ENCODE assay signal across 1 cellular context in genomic region chr17:18084256-18084655, GRCh38.
TF ChIP-seq lines count a peak whose summit lies in the region.

No MANE protein-coding gene starts in this region.

TF ChIP-seq in HepG2, 621 proteins besides CTCF, POLR2A, EP300 and RAD21:
- TF ChIP-seq GMEB1 (CRISPR knock-in tag; IDR thresholded peaks at IDR 0.05; ENCODE audit: borderline replicate concordance) (no peak), ZBTB4 (CRISPR knock-in tag; IDR thresholded peaks at IDR 0.05; ENCODE audit: borderline replicate concordance) (no peak), BHLHE40 (IDR thresholded peaks at IDR 0.05; ENCODE audit: low read length) (peak; percentile 29; the same call in 1 of the 2 replicates), ZNF232 (CRISPR knock-in tag; IDR thresholded peaks at IDR 0.05; ENCODE audit: borderline replicate concordance) (no peak), GABPB1 (CRISPR knock-in tag; IDR thresholded peaks at IDR 0.05) (no peak), JDP2 (CRISPR knock-in tag; IDR thresholded peaks at IDR 0.05; ENCODE audit: borderline replicate concordance) (no peak), ZNF773 (CRISPR knock-in tag; IDR thresholded peaks at IDR 0.05; ENCODE audit: borderline replicate concordance) (no peak)
